Comparison of ENCODE assay signal across 21 cellular contexts in genomic region chr18:48796491-48797205, GRCh38.
DNase-seq lines count a peak whose midpoint lies in the region; ATAC-seq and TF ChIP-seq lines count a peak whose summit lies in the region.
"Had no signal": no experiment of that assay in that cellular context is flagged by ENCODE, and none has a peak within 500 bp of the region (broad histone marks: within the 10 kb centered on the region; RNA-seq: fewer than 3 reads in every experiment).

No MANE protein-coding gene starts in this region.

- TF ChIP-seq CTCF in tibial artery (IDR thresholded peaks at IDR 0.05), result no peak

- no peak overlapping the region for H3K4me3 ChIP-seq in tibial artery
- H3K4me3 ChIP-seq: mucosa of descending colon, upper lobe of left lung had no signal

- intact Hi-C loops in tibial artery (cut with DNase I; ENCODE audit: low total_unique reads), result no loop called here

- peaks cover 3% of the 10 kb centered on the region for H3K9me3 Mint-ChIP-seq in activated naive CD4-positive, alpha-beta T cell treated with anti-CD3 and anti-CD28 coated beads, Interleukin-2, amount 10 ng/mL, durations not matched to agents 7 days and 5 days
- H3K9me3 Mint-ChIP-seq: central memory CD8-positive, alpha-beta T cell; neural crest cell; T-cell had no signal

- peak; percentile 5 for DNase-seq in activated naive CD4-positive, alpha-beta T cell treated with anti-CD3 and anti-CD28 coated beads, Interleukin-2, amount 10 ng/mL, durations not matched to agents 7 days and 5 days
- no peak for DNase-seq in activated naive CD4-positive, alpha-beta T cell treated with Interleukin-2 at 50 U/mL for 16 hours
- DNase-seq in caudate nucleus (lab: John Stamatoyannopoulos, UW) (peak in 8 of 61 donors; percentile 15 to 67 (median 26)), mesenteric fat pad (ENCODE audit: low spot score) (peak; percentile 35), tibial artery (peak; percentile 11 to 54), NOMO-1 treated with dmso at 0.1 percent for 144 hours (lab: John Stamatoyannopoulos, UW; ENCODE audit: unreplicated experiment) (no peak)
- DNase-seq: mucosa of descending colon; NCI-H1048; NCI-H187; NCI-H2227 treated with DMSO at 0.1 percent for 48 hours; NCI-H748 treated with DMSO at 0.1 percent for 48 hours; SIG-M5; stimulated activated naive CD4-positive, alpha-beta T cell treated with Interleukin-2 at 50 U/mL for 16 hours had no signal

- no peaks in the 10 kb centered on the region for H3K9me3 ChIP-seq in tibial artery
- H3K9me3 ChIP-seq: mucosa of descending colon, upper lobe of left lung had no signal

- CTCF ChIA-PET in activated naive CD4-positive, alpha-beta T cell treated with anti-CD3 and anti-CD28 coated beads, Interleukin-2, amount 10 ng/mL, durations not matched to agents 7 days and 5 days (lab: Charles Lee), result no interaction called here

- H3K27me3 ChIP-seq in tibial artery, result no peaks in the 10 kb centered on the region
- H3K27me3 ChIP-seq: upper lobe of left lung had no signal

- peaks cover 53% of the 10 kb centered on the region for H3K27me3 Mint-ChIP-seq in activated naive CD4-positive, alpha-beta T cell treated with anti-CD3 and anti-CD28 coated beads, Interleukin-2, amount 10 ng/mL, durations not matched to agents 7 days and 5 days
- H3K27me3 Mint-ChIP-seq: central memory CD8-positive, alpha-beta T cell had no signal

- peaks cover 0 to 52% (median 22%) of the 10 kb centered on the region in 4 donors for H3K4me1 ChIP-seq in tibial artery

- H3K4me1 Mint-ChIP-seq in activated naive CD4-positive, alpha-beta T cell treated with anti-CD3 and anti-CD28 coated beads, Interleukin-2, amount 10 ng/mL, durations not matched to agents 7 days and 5 days, result peaks cover 2% of the 10 kb centered on the region
- H3K4me1 Mint-ChIP-seq: neural crest cell had no signal

- peaks cover 0 to 29% (median 0%) of the 10 kb centered on the region in 3 donors for H3K36me3 ChIP-seq in tibial artery
- H3K36me3 ChIP-seq: upper lobe of left lung had no signal

- no peak overlapping the region for H3K27ac Mint-ChIP-seq in activated naive CD4-positive, alpha-beta T cell treated with anti-CD3 and anti-CD28 coated beads, Interleukin-2, amount 10 ng/mL, durations not matched to agents 7 days and 5 days
- H3K27ac Mint-ChIP-seq: T-cell had no signal

- H3K36me3 Mint-ChIP-seq in activated naive CD4-positive, alpha-beta T cell treated with anti-CD3 and anti-CD28 coated beads, Interleukin-2, amount 10 ng/mL, durations not matched to agents 7 days and 5 days, result peaks cover 1% of the 10 kb centered on the region
- H3K36me3 Mint-ChIP-seq: T-cell had no signal

- H3K27ac ChIP-seq in caudate nucleus (ENCODE audit: low read depth, low read length) (peak overlapping the region; percentile 11), tibial artery (peak overlapping the region; percentile 85 to 87)
- H3K27ac ChIP-seq: C4-2B, HL-60, upper lobe of left lung had no signal

- H3K4me3 Mint-ChIP-seq in activated naive CD4-positive, alpha-beta T cell treated with anti-CD3 and anti-CD28 coated beads, Interleukin-2, amount 10 ng/mL, durations not matched to agents 7 days and 5 days, result no peak overlapping the region
- H3K4me3 Mint-ChIP-seq: central memory CD8-positive, alpha-beta T cell; neural crest cell; T-cell had no signal

- no peak for ATAC-seq in HG03175 (IDR thresholded peaks at IDR 0.05; ENCODE audit: unreplicated experiment)
- ATAC-seq: HepG2, mucosa of descending colon, T-cell had no signal

Comparison
In these comparisons a context has a peak if more than half of its experiments do, and no peak if none do; other contexts are left out.
1. DNase-seq: peak in activated naive CD4-positive, alpha-beta T cell treated with anti-CD3 and anti-CD28 coated beads, Interleukin-2, amount 10 ng/mL, durations not matched to agents 7 days and 5 days (single experiment), mesenteric fat pad (single experiment) and tibial artery (2 of 2); none in activated naive CD4-positive, alpha-beta T cell treated with Interleukin-2 at 50 U/mL for 16 hours (single experiment) and NOMO-1 treated with dmso at 0.1 percent for 144 hours (single experiment).